1 cellular context compared by ENCODE assay signal in genomic region chr12:51424662-51425539, GRCh38.
A peak's percentile ranks its signal among the peaks of the same experiment; 100 is the strongest.
TF ChIP-seq lines count a peak whose summit lies in the region.

Gene SLC4A8, plus strand, starts transcription at chr12:51424831. Its CDS starts 157 bp downstream, at chr12:51424988.

TF ChIP-seq in HEK293, 187 proteins besides CTCF, POLR2A, EP300 and RAD21 (continued from another document and continues in another):
- TF ChIP-seq, protein P1, sequence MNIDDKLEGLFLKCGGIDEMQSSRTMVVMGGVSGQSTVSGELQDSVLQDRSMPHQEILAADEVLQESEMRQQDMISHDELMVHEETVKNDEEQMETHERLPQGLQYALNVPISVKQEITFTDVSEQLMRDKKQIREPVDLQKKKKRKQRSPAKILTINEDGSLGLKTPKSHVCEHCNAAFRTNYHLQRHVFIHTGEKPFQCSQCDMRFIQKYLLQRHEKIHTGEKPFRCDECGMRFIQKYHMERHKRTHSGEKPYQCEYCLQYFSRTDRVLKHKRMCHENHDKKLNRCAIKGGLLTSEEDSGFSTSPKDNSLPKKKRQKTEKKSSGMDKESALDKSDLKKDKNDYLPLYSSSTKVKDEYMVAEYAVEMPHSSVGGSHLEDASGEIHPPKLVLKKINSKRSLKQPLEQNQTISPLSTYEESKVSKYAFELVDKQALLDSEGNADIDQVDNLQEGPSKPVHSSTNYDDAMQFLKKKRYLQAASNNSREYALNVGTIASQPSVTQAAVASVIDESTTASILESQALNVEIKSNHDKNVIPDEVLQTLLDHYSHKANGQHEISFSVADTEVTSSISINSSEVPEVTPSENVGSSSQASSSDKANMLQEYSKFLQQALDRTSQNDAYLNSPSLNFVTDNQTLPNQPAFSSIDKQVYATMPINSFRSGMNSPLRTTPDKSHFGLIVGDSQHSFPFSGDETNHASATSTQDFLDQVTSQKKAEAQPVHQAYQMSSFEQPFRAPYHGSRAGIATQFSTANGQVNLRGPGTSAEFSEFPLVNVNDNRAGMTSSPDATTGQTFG (tag by site-specific recombination; IDR thresholded peaks at IDR 0.05; ENCODE audit: borderline replicate concordance) = no peak
- no peak for TF ChIP-seq ZNF701 (tag by site-specific recombination; IDR thresholded peaks at IDR 0.05)
- TF ChIP-seq, protein P2, sequence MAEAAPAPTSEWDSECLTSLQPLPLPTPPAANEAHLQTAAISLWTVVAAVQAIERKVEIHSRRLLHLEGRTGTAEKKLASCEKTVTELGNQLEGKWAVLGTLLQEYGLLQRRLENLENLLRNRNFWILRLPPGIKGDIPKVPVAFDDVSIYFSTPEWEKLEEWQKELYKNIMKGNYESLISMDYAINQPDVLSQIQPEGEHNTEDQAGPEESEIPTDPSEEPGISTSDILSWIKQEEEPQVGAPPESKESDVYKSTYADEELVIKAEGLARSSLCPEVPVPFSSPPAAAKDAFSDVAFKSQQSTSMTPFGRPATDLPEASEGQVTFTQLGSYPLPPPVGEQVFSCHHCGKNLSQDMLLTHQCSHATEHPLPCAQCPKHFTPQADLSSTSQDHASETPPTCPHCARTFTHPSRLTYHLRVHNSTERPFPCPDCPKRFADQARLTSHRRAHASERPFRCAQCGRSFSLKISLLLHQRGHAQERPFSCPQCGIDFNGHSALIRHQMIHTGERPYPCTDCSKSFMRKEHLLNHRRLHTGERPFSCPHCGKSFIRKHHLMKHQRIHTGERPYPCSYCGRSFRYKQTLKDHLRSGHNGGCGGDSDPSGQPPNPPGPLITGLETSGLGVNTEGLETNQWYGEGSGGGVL (tag by site-specific recombination; IDR thresholded peaks at IDR 0.05) = peak; percentile 19; the same call in 1 of the 2 replicates
- no peak for TF ChIP-seq ZNF248 (tag by site-specific recombination; IDR thresholded peaks at IDR 0.05)
- TF ChIP-seq, protein P3, sequence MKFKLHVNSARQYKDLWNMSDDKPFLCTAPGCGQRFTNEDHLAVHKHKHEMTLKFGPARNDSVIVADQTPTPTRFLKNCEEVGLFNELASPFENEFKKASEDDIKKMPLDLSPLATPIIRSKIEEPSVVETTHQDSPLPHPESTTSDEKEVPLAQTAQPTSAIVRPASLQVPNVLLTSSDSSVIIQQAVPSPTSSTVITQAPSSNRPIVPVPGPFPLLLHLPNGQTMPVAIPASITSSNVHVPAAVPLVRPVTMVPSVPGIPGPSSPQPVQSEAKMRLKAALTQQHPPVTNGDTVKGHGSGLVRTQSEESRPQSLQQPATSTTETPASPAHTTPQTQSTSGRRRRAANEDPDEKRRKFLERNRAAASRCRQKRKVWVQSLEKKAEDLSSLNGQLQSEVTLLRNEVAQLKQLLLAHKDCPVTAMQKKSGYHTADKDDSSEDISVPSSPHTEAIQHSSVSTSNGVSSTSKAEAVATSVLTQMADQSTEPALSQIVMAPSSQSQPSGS (tag by site-specific recombination; IDR thresholded peaks at IDR 0.05; ENCODE audit: low read depth) = no peak
- TF ChIP-seq MZF1 (tag by site-specific recombination; IDR thresholded peaks at IDR 0.05; ENCODE audit: borderline replicate concordance) = no peak
- TF ChIP-seq ZNF133 (tag by site-specific recombination; IDR thresholded peaks at IDR 0.05) = no peak
- TF ChIP-seq PRDM2 (tag by site-specific recombination; IDR thresholded peaks at IDR 0.05; ENCODE audit: borderline replicate concordance) = no peak
- TF ChIP-seq ZNF623 (tag by site-specific recombination; IDR thresholded peaks at IDR 0.05) = no peak
- TF ChIP-seq ZIC2 (tag by site-specific recombination; IDR thresholded peaks at IDR 0.05) = 0 out of 2 replicates have a peak, but pooled peaks have one; percentile 25
- TF ChIP-seq ZNF664 (tag by site-specific recombination; IDR thresholded peaks at IDR 0.05) = no peak
- no peak for TF ChIP-seq ZNF214 (tag by site-specific recombination; IDR thresholded peaks at IDR 0.05; ENCODE audit: borderline replicate concordance)
- TF ChIP-seq SP2 (tag by site-specific recombination; IDR thresholded peaks at IDR 0.05) = peak; percentile 87
- no peak for TF ChIP-seq ZNF837 (tag by site-specific recombination; IDR thresholded peaks at IDR 0.05)
- TF ChIP-seq ZSCAN30 (tag by site-specific recombination; IDR thresholded peaks at IDR 0.05) = peak; percentile 57; the same call in 1 of the 2 replicates
- peak; percentile 72 for TF ChIP-seq ZNF341 (tag by site-specific recombination; IDR thresholded peaks at IDR 0.05; ENCODE audit: low read depth)
- TF ChIP-seq, protein P4, sequence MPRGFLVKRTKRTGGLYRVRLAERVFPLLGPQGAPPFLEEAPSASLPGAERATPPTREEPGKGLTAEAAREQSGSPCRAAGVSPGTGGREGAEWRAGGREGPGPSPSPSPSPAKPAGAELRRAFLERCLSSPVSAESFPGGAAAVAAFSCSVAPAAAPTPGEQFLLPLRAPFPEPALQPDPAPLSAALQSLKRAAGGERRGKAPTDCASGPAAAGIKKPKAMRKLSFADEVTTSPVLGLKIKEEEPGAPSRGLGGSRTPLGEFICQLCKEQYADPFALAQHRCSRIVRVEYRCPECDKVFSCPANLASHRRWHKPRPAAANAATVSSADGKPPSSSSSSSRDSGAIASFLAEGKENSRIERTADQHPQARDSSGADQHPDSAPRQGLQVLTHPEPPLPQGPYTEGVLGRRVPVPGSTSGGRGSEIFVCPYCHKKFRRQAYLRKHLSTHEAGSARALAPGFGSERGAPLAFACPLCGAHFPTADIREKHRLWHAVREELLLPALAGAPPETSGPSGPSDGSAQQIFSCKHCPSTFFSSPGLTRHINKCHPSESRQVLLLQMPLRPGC (tag by site-specific recombination; IDR thresholded peaks at IDR 0.05) = peak; percentile 38; the same call in 1 of the 2 replicates
- no peak for TF ChIP-seq ZNF555 (tag by site-specific recombination; conservative IDR thresholded peaks at IDR 0.05)
- TF ChIP-seq ZBTB6 (tag by site-specific recombination; IDR thresholded peaks at IDR 0.05) = no peak
- TF ChIP-seq GLIS2 (tag by site-specific recombination; IDR thresholded peaks at IDR 0.05) = peak; percentile 82
- TF ChIP-seq KLF17 (tag by site-specific recombination; IDR thresholded peaks at IDR 0.05) = peak; percentile 74
- peak; percentile 87 for TF ChIP-seq EGR2 (tag by site-specific recombination; IDR thresholded peaks at IDR 0.05; ENCODE audit: low read depth)
- TF ChIP-seq ZBTB48 (tag by site-specific recombination; IDR thresholded peaks at IDR 0.05) = peak; percentile 94
- no peak for TF ChIP-seq ZFP41 (tag by site-specific recombination; IDR thresholded peaks at IDR 0.05; ENCODE audit: borderline replicate concordance)
- TF ChIP-seq, protein P5, sequence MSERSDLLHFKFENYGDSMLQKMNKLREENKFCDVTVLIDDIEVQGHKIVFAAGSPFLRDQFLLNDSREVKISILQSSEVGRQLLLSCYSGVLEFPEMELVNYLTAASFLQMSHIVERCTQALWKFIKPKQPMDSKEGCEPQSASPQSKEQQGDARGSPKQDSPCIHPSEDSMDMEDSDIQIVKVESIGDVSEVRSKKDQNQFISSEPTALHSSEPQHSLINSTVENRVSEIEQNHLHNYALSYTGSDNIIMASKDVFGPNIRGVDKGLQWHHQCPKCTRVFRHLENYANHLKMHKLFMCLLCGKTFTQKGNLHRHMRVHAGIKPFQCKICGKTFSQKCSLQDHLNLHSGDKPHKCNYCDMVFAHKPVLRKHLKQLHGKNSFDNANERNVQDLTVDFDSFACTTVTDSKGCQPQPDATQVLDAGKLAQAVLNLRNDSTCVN (tag by site-specific recombination; optimal IDR thresholded peaks at IDR 0.05) = peak; percentile 43
- no peak for TF ChIP-seq ELK4 (IDR thresholded peaks at IDR 0.05; ENCODE audit: borderline replicate concordance, low read depth, low read length)
- TF ChIP-seq ZBTB20 (tag by site-specific recombination; IDR thresholded peaks at IDR 0.05) = no peak
- no peak for TF ChIP-seq ZSCAN23 (tag by site-specific recombination; IDR thresholded peaks at IDR 0.05)
- peak; percentile 36; the same call in 1 of the 2 replicates for TF ChIP-seq ZNF394 (tag by site-specific recombination; IDR thresholded peaks at IDR 0.05; ENCODE audit: borderline replicate concordance)
- TF ChIP-seq ZNF658 (tag by site-specific recombination; IDR thresholded peaks at IDR 0.05) = no peak
- TF ChIP-seq ZNF621 (tag by site-specific recombination; IDR thresholded peaks at IDR 0.05) = no peak
- peak; percentile 73 for TF ChIP-seq OSR2 (tag by site-specific recombination; IDR thresholded peaks at IDR 0.05)
- TF ChIP-seq, protein P6, sequence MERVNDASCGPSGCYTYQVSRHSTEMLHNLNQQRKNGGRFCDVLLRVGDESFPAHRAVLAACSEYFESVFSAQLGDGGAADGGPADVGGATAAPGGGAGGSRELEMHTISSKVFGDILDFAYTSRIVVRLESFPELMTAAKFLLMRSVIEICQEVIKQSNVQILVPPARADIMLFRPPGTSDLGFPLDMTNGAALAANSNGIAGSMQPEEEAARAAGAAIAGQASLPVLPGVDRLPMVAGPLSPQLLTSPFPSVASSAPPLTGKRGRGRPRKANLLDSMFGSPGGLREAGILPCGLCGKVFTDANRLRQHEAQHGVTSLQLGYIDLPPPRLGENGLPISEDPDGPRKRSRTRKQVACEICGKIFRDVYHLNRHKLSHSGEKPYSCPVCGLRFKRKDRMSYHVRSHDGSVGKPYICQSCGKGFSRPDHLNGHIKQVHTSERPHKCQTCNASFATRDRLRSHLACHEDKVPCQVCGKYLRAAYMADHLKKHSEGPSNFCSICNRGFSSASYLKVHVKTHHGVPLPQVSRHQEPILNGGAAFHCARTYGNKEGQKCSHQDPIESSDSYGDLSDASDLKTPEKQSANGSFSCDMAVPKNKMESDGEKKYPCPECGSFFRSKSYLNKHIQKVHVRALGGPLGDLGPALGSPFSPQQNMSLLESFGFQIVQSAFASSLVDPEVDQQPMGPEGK (tag by site-specific recombination; IDR thresholded peaks at IDR 0.05) = peak; percentile 82
- no peak for TF ChIP-seq ZNF416 (tag by site-specific recombination; IDR thresholded peaks at IDR 0.05)
- TF ChIP-seq GFI1B (tag by site-specific recombination; IDR thresholded peaks at IDR 0.05) = no peak
- TF ChIP-seq ZNF266 (tag by site-specific recombination; IDR thresholded peaks at IDR 0.05; ENCODE audit: low read depth) = no peak
